In genomic region chr2:232632229-232632903, GRCh38 we compare ENCODE assay signal across 9 cellular contexts. TPM values are rescaled to one million over a fixed set of nuclear protein-coding genes. Genes with fewer than 3 reads are reported as not detected.
DNase-seq lines count a peak whose midpoint lies in the region; ATAC-seq lines count a peak whose summit lies in the region.
"Had no signal": no experiment of that assay in that cellular context is flagged by ENCODE, and none has a peak within 500 bp of the region (broad histone marks: within the 10 kb centered on the region; RNA-seq: fewer than 3 reads in every experiment).

No MANE protein-coding gene starts in this region.

- H3K9me3 ChIP-seq in adipocyte (ENCODE audit: control insufficient read depth, low read length) = no peaks in the 10 kb centered on the region
- H3K9me3 ChIP-seq in subcutaneous abdominal adipose tissue (ENCODE audit: control insufficient read depth in 5 of 5, low read length in 5 of 5) = no peaks in the 10 kb centered on the region

- ATAC-seq in effector memory CD8-positive, alpha-beta T cell (replicated peaks) = no peak

- H3K4me1 Mint-ChIP-seq in activated CD4-positive, alpha-beta T cell treated with anti-CD3 and anti-CD28 coated beads, Interleukin-2, amount 10 ng/mL, durations not matched to agents 7 days and 5 days = peaks cover 4% of the 10 kb centered on the region
- H3K4me1 Mint-ChIP-seq in effector memory CD8-positive, alpha-beta T cell (ENCODE audit: low read depth in 2 of 2) = peaks cover 3 to 5% of the 10 kb centered on the region in 2 donors

- H3K4me1 ChIP-seq in adipocyte (ENCODE audit: control insufficient read depth, insufficient read depth, low read length) (peaks cover 10% of the 10 kb centered on the region), subcutaneous abdominal adipose tissue (ENCODE audit: control insufficient read depth in 5 of 5, insufficient read depth in 5 of 5, low read length in 5 of 5) (peaks cover 2 to 44% (median 27%) of the 10 kb centered on the region in 5 donors)

- H3K27me3 ChIP-seq in adipocyte (replicated peaks; ENCODE audit: control insufficient read depth, insufficient read depth, low read length) (peaks cover 9% of the 10 kb centered on the region), layer of hippocampus (ENCODE audit: control insufficient read depth, insufficient read depth, low read length) (no peaks in the 10 kb centered on the region), subcutaneous abdominal adipose tissue (ENCODE audit: control insufficient read depth in 5 of 5, insufficient read depth in 4 of 5, low read length in 5 of 5) (peaks cover 4 to 37% (median 18%) of the 10 kb centered on the region in 5 donors)

- peak overlapping the region; percentile 43 for H3K4me3 Mint-ChIP-seq in activated CD4-positive, alpha-beta T cell treated with anti-CD3 and anti-CD28 coated beads, Interleukin-2, amount 10 ng/mL, durations not matched to agents 7 days and 5 days
- peak overlapping the region in 1 of 2 donors; percentile 17 for H3K4me3 Mint-ChIP-seq in effector memory CD8-positive, alpha-beta T cell
- H3K4me3 Mint-ChIP-seq: T-helper 1 cell treated with Interleukin-12 subunit alpha and Interleukin-12 subunit beta and Interleukin-4 antibody, amounts not matched to agents 30 μg/mL and 1 μg/mL, for 36 hours had no signal

- H3K27ac ChIP-seq in layer of hippocampus (ENCODE audit: low read depth, low read length) = peak overlapping the region; percentile 94
- peak overlapping the region; percentile 57 for H3K27ac ChIP-seq in subcutaneous abdominal adipose tissue (ENCODE audit: low read depth, low read length)

- H3K4me3 ChIP-seq in adipocyte (ENCODE audit: low read length) (peak overlapping the region; percentile 83), subcutaneous abdominal adipose tissue (ENCODE audit: low read depth in 1 of 5, low read length in 5 of 5) (peak overlapping the region; percentile 19 to 73 (median 66))

- no peaks in the 10 kb centered on the region for H3K9me3 Mint-ChIP-seq in activated CD4-positive, alpha-beta T cell treated with anti-CD3 and anti-CD28 coated beads, Interleukin-2, amount 10 ng/mL, durations not matched to agents 7 days and 5 days
- no peaks in the 10 kb centered on the region for H3K9me3 Mint-ChIP-seq in effector memory CD8-positive, alpha-beta T cell
- H3K9me3 Mint-ChIP-seq: T-helper 1 cell treated with Interleukin-12 subunit alpha and Interleukin-12 subunit beta and Interleukin-4 antibody, amounts not matched to agents 30 μg/mL and 1 μg/mL, for 36 hours had no signal

- H3K9ac ChIP-seq in adipocyte (ENCODE audit: low read length) (peak overlapping the region; percentile 80), subcutaneous abdominal adipose tissue (ENCODE audit: low read length in 5 of 5) (no peak overlapping the region)

- H3K27ac Mint-ChIP-seq in activated CD4-positive, alpha-beta T cell treated with anti-CD3 and anti-CD28 coated beads, Interleukin-2, amount 10 ng/mL, durations not matched to agents 7 days and 5 days = no peak overlapping the region
- no peak overlapping the region for H3K27ac Mint-ChIP-seq in effector memory CD8-positive, alpha-beta T cell
- H3K27ac Mint-ChIP-seq: T-helper 1 cell treated with Interleukin-12 subunit alpha and Interleukin-12 subunit beta and Interleukin-4 antibody, amounts not matched to agents 30 μg/mL and 1 μg/mL, for 36 hours had no signal

- H3K36me3 Mint-ChIP-seq in activated CD4-positive, alpha-beta T cell treated with anti-CD3 and anti-CD28 coated beads, Interleukin-2, amount 10 ng/mL, durations not matched to agents 7 days and 5 days (ENCODE audit: low read depth) = no peaks in the 10 kb centered on the region
- H3K36me3 Mint-ChIP-seq in effector memory CD8-positive, alpha-beta T cell (ENCODE audit: insufficient read depth) = peaks cover 5% of the 10 kb centered on the region

- CTCF ChIA-PET in activated CD4-positive, alpha-beta T cell treated with anti-CD3 and anti-CD28 coated beads, Interleukin-2, amount 10 ng/mL, durations not matched to agents 7 days and 5 days (lab: Charles Lee) = no interaction called here

- H3K27me3 Mint-ChIP-seq in activated CD4-positive, alpha-beta T cell treated with anti-CD3 and anti-CD28 coated beads, Interleukin-2, amount 10 ng/mL, durations not matched to agents 7 days and 5 days = peaks cover 51% of the 10 kb centered on the region
- peaks cover 29 to 34% of the 10 kb centered on the region in 2 donors for H3K27me3 Mint-ChIP-seq in effector memory CD8-positive, alpha-beta T cell

- DNase-seq in activated CD4-positive, alpha-beta T cell treated with anti-CD3 and anti-CD28 coated beads, Interleukin-2, amount 10 ng/mL, durations not matched to agents 7 days and 5 days = no peak
- DNase-seq in activated CD4-positive, alpha-beta T cell treated with anti-CD3 and anti-CD28 coated beads, Interleukin-2, amount 50 U/mL, for 48 hours = no peak
- DNase-seq in adipocyte (ENCODE audit: low read depth) (no peak), CD1c-positive myeloid dendritic cell (ENCODE audit: extremely low spot score) (no peak)
- DNase-seq in effector CD4-positive, alpha-beta T cell = no peak
- no peak for DNase-seq in effector memory CD8-positive, alpha-beta T cell

- POLR2A ChIA-PET in activated CD4-positive, alpha-beta T cell treated with anti-CD3 and anti-CD28 coated beads, Interleukin-2, amount 10 ng/mL, durations not matched to agents 7 days and 5 days (lab: Charles Lee) = no interaction called here

- H3K36me3 ChIP-seq in adipocyte (ENCODE audit: control insufficient read depth, insufficient read depth, low read length, severe bottlenecking) (no peaks in the 10 kb centered on the region), subcutaneous abdominal adipose tissue (ENCODE audit: control insufficient read depth in 5 of 5, insufficient read depth in 5 of 5, low read length in 5 of 5) (no peaks in the 10 kb centered on the region)

RNA-seq across cellular contexts. Expression of gene EFHD1, which starts 1.0 kb away (rescaled TPM):
- under 1 TPM; 0.32 to 0.50 TPM for total RNA-seq in activated CD4-positive, alpha-beta T cell treated with anti-CD3 and anti-CD28 coated beads, Interleukin-2, amount 10 ng/mL, durations not matched to agents 7 days and 5 days
